Comparison of ENCODE assay signal across 17 cellular contexts in genomic region chr7:128841171-128841690, GRCh38. TPM values are rescaled to one million over a fixed set of nuclear protein-coding genes. Genes with fewer than 3 reads are reported as not detected.
A peak's percentile ranks its signal among the peaks of the same experiment; 100 is the strongest.
DNase-seq lines count a peak whose midpoint lies in the region; ATAC-seq, FAIRE-seq and TF ChIP-seq lines count a peak whose summit lies in the region.
"Had no signal": no experiment of that assay in that cellular context is flagged by ENCODE, and none has a peak within 500 bp of the region (broad histone marks: within the 10 kb centered on the region; RNA-seq: fewer than 3 reads in every experiment).

No MANE protein-coding gene starts in this region.

- H3K36me3 Mint-ChIP-seq in CD8-positive, alpha-beta memory T cell: no peaks in the 10 kb centered on the region
- no peaks in the 10 kb centered on the region for H3K36me3 Mint-ChIP-seq in activated T-helper 1 cell treated with anti-CD3 and anti-CD28 coated beads, Interleukin-12 subunit alpha, Interleukin-12 subunit beta, Interleukin-2, Interleukin-4 antibody, amounts not matched to agents 30 ng/mL and 10 ng/mL and 1 ng/mL, durations not matched to agents 14 hours and 24 hours and 36 hours (ENCODE audit: low read depth)

- CTCF ChIA-PET in CD8-positive, alpha-beta memory T cell (lab: Charles Lee): interaction anchor here (1.4 to 5.0 kb wide), 2 partner anchors 21 to 43 kb away, joined by 4 to 35 read pairs; partner anchors contain the start of gene ATP6V1F

- H3K4me1 ChIP-seq in cardiac muscle cell (ENCODE audit: low read depth) (no peaks in the 10 kb centered on the region), RWPE2 (ENCODE audit: insufficient read depth, poor library complexity, severe bottlenecking) (no peaks in the 10 kb centered on the region), kidney (ENCODE audit: control insufficient read depth in 1 of 2, insufficient read depth in 1 of 2, low read depth in 1 of 2, low read length in 2 of 2) (no peaks in the 10 kb centered on the region), upper lobe of right lung (no peaks in the 10 kb centered on the region)
- H3K4me1 ChIP-seq in CD8-positive, alpha-beta memory T cell (ENCODE audit: insufficient read depth, low read length): no peaks in the 10 kb centered on the region
- H3K4me1 ChIP-seq: HAP-1, upper lobe of left lung had no signal

- H3K4me3 ChIP-seq in cardiac muscle cell (no peak overlapping the region), RWPE2 (ENCODE audit: severe bottlenecking) (no peak overlapping the region), kidney (ENCODE audit: low read length in 2 of 2) (no peak overlapping the region), upper lobe of right lung (no peak overlapping the region), MG63 (no peak overlapping the region)
- H3K4me3 ChIP-seq in CD8-positive, alpha-beta memory T cell (ENCODE audit: low read length): no peak overlapping the region
- H3K4me3 ChIP-seq: dorsolateral prefrontal cortex, HAP-1, smooth muscle cell, upper lobe of left lung had no signal

- H3K9me3 Mint-ChIP-seq in CD8-positive, alpha-beta memory T cell: no peaks in the 10 kb centered on the region
- no peaks in the 10 kb centered on the region for H3K9me3 Mint-ChIP-seq in activated T-helper 1 cell treated with anti-CD3 and anti-CD28 coated beads, Interleukin-12 subunit alpha, Interleukin-12 subunit beta, Interleukin-2, Interleukin-4 antibody, amounts not matched to agents 30 ng/mL and 10 ng/mL and 1 ng/mL, durations not matched to agents 14 hours and 24 hours and 36 hours
- H3K9me3 Mint-ChIP-seq: activated naive CD4-positive, alpha-beta T cell treated with anti-CD3 and anti-CD28 coated beads for 36 hours had no signal

- intact Hi-C loops in left cardiac atrium (cut with DNase I): no loop called here
- intact Hi-C loops in kidney (cut with DNase I): no loop called here
- intact Hi-C loops in upper lobe of right lung (cut with DNase I): no loop called here
- intact Hi-C loops in activated T-helper 1 cell treated with anti-CD3 and anti-CD28 coated beads, Interleukin-12 subunit alpha, Interleukin-12 subunit beta, Interleukin-2, Interleukin-4 antibody, amounts not matched to agents 30 ng/mL and 10 ng/mL and 1 ng/mL, durations not matched to agents 14 hours and 24 hours and 36 hours (cut with micrococcal nuclease): no loop called here

- H3K9ac ChIP-seq in kidney (ENCODE audit: low read length in 2 of 2): no peak overlapping the region

- H3K27ac ChIP-seq in cardiac muscle cell (peak overlapping the region; percentile 26), RWPE2 (ENCODE audit: poor library complexity, severe bottlenecking) (no peak overlapping the region), kidney (ENCODE audit: low read depth in 2 of 2, low read length in 2 of 2) (no peak overlapping the region), upper lobe of right lung (no peak overlapping the region)
- H3K27ac ChIP-seq in CD8-positive, alpha-beta memory T cell (ENCODE audit: low read depth, low read length): no peak overlapping the region
- H3K27ac ChIP-seq: upper lobe of left lung had no signal

- peak overlapping the region in 1 of 7 donors; percentile 80 for H3K4me3 Mint-ChIP-seq in CD8-positive, alpha-beta memory T cell
- no peak overlapping the region for H3K4me3 Mint-ChIP-seq in activated T-helper 1 cell treated with anti-CD3 and anti-CD28 coated beads, Interleukin-12 subunit alpha, Interleukin-12 subunit beta, Interleukin-2, Interleukin-4 antibody, amounts not matched to agents 30 ng/mL and 10 ng/mL and 1 ng/mL, durations not matched to agents 14 hours and 24 hours and 36 hours
- H3K4me3 Mint-ChIP-seq: activated naive CD4-positive, alpha-beta T cell treated with anti-CD3 and anti-CD28 coated beads for 36 hours had no signal

- no peaks in the 10 kb centered on the region for H3K27me3 ChIP-seq in cardiac muscle cell
- no peaks in the 10 kb centered on the region for H3K27me3 ChIP-seq in RWPE2 (ENCODE audit: insufficient read depth, poor library complexity, severe bottlenecking)
- no peaks in the 10 kb centered on the region for H3K27me3 ChIP-seq in upper lobe of right lung
- no peaks in the 10 kb centered on the region for H3K27me3 ChIP-seq in CD8-positive, alpha-beta memory T cell (ENCODE audit: insufficient read depth, low read length, poor library complexity, severe bottlenecking)
- no peaks in the 10 kb centered on the region for H3K27me3 ChIP-seq in MG63
- H3K27me3 ChIP-seq: dorsolateral prefrontal cortex, upper lobe of left lung had no signal

- H3K27me3 Mint-ChIP-seq in CD8-positive, alpha-beta memory T cell: no peaks in the 10 kb centered on the region
- no peaks in the 10 kb centered on the region for H3K27me3 Mint-ChIP-seq in activated T-helper 1 cell treated with anti-CD3 and anti-CD28 coated beads, Interleukin-12 subunit alpha, Interleukin-12 subunit beta, Interleukin-2, Interleukin-4 antibody, amounts not matched to agents 30 ng/mL and 10 ng/mL and 1 ng/mL, durations not matched to agents 14 hours and 24 hours and 36 hours (ENCODE audit: insufficient read depth)

- H3K4me1 Mint-ChIP-seq in CD8-positive, alpha-beta memory T cell: peaks cover 0 to 1% (median 0%) of the 10 kb centered on the region in 3 donors
- H3K4me1 Mint-ChIP-seq in activated T-helper 1 cell treated with anti-CD3 and anti-CD28 coated beads, Interleukin-12 subunit alpha, Interleukin-12 subunit beta, Interleukin-2, Interleukin-4 antibody, amounts not matched to agents 30 ng/mL and 10 ng/mL and 1 ng/mL, durations not matched to agents 14 hours and 24 hours and 36 hours (ENCODE audit: low read depth): no peaks in the 10 kb centered on the region

- H3K36me3 ChIP-seq in cardiac muscle cell: peaks cover 96% of the 10 kb centered on the region
- no peaks in the 10 kb centered on the region for H3K36me3 ChIP-seq in RWPE2 (ENCODE audit: low read depth)
- H3K36me3 ChIP-seq in kidney (ENCODE audit: control insufficient read depth in 1 of 2, insufficient read depth in 2 of 2, low read length in 2 of 2): no peaks in the 10 kb centered on the region
- H3K36me3 ChIP-seq in upper lobe of right lung: no peaks in the 10 kb centered on the region
- no peaks in the 10 kb centered on the region for H3K36me3 ChIP-seq in CD8-positive, alpha-beta memory T cell (ENCODE audit: insufficient read depth, low read length)
- peaks cover 46% of the 10 kb centered on the region for H3K36me3 ChIP-seq in MG63
- H3K36me3 ChIP-seq: upper lobe of left lung had no signal

- ATAC-seq in left cardiac atrium: no peak
- no peak for ATAC-seq in RWPE2 (ENCODE audit: low read depth)
- no peak for ATAC-seq in upper lobe of right lung

- H3K9me3 ChIP-seq in cardiac muscle cell (ENCODE audit: low read depth) (no peaks in the 10 kb centered on the region), RWPE2 (ENCODE audit: severe bottlenecking) (no peaks in the 10 kb centered on the region), kidney (ENCODE audit: control insufficient read depth in 1 of 2, low read length in 2 of 2) (no peaks in the 10 kb centered on the region), upper lobe of right lung (no peaks in the 10 kb centered on the region), MG63 (no peaks in the 10 kb centered on the region)
- H3K9me3 ChIP-seq in CD8-positive, alpha-beta memory T cell (ENCODE audit: low read length): no peaks in the 10 kb centered on the region
- H3K9me3 ChIP-seq: HAP-1, upper lobe of left lung had no signal

- DNase-seq in cardiac muscle cell (ENCODE audit: low read depth in 1 of 2, low spot score in 1 of 2): no peak
- no peak for DNase-seq in left cardiac atrium
- peak; percentile 66 for DNase-seq in RWPE2 (ENCODE audit: low spot score)
- DNase-seq in kidney: peak; percentile 55
- DNase-seq in upper lobe of right lung: peak; percentile 63
- no peak for DNase-seq in CD8-positive, alpha-beta memory T cell
- DNase-seq in MG63: no peak
- no peak for DNase-seq in activated T-helper 1 cell treated with anti-CD3 and anti-CD28 coated beads, Interleukin-12 subunit alpha, Interleukin-12 subunit beta, Interleukin-2, Interleukin-4 antibody, amounts not matched to agents 30 ng/mL and 10 ng/mL and 1 ng/mL, durations not matched to agents 14 hours and 24 hours and 36 hours (ENCODE audit: low spot score)
- DNase-seq: GF-D8, NCI-H1694 treated with DMSO at 0.1 percent for 48 hours, NCI-H748 treated with DMSO at 0.1 percent for 48 hours, occipital lobe had no signal

- TF ChIP-seq CTCF in cardiac muscle cell (IDR thresholded peaks at IDR 0.05; ENCODE audit: low read depth, low read length) (no peak), RWPE2 (IDR thresholded peaks at IDR 0.05; ENCODE audit: poor library complexity, severe bottlenecking) (no peak), kidney (IDR thresholded peaks at IDR 0.05; ENCODE audit: borderline replicate concordance, extremely low read depth, insufficient read depth) (no peak), upper lobe of right lung (IDR thresholded peaks at IDR 0.05) (no peak)

- H3K27ac Mint-ChIP-seq in CD8-positive, alpha-beta memory T cell: no peak overlapping the region
- H3K27ac Mint-ChIP-seq in activated T-helper 1 cell treated with anti-CD3 and anti-CD28 coated beads, Interleukin-12 subunit alpha, Interleukin-12 subunit beta, Interleukin-2, Interleukin-4 antibody, amounts not matched to agents 30 ng/mL and 10 ng/mL and 1 ng/mL, durations not matched to agents 14 hours and 24 hours and 36 hours: no peak overlapping the region
- H3K27ac Mint-ChIP-seq: activated naive CD4-positive, alpha-beta T cell treated with anti-CD3 and anti-CD28 coated beads for 36 hours had no signal

- FAIRE-seq in kidney (lab: Jason Lieb, UNC): no peak

- POLR2A ChIA-PET in CD8-positive, alpha-beta memory T cell (lab: Charles Lee): no interaction called here

RNA-seq across cellular contexts. Expression of gene FLNC, which starts 11.0 kb away (rescaled TPM):
- total RNA-seq in cardiac muscle cell (500 and 516 TPM in 2 replicates), left cardiac atrium (100 to 1,000 TPM; 226 to 257 TPM), kidney (12.2 TPM), upper lobe of right lung (7.7 TPM)
- polyA plus RNA-seq in cardiac muscle cell (194 and 196 TPM in 2 replicates), kidney (ENCODE audit: insufficient read depth, low read depth, low replicate concordance) (2.8 TPM)
- not detected for total RNA-seq in CD8-positive, alpha-beta memory T cell
- not detected for polyA plus RNA-seq in CD8-positive, alpha-beta memory T cell
- 71.1 and 93.1 TPM in 2 replicates for total RNA-seq in MG63 (2014; rRNA removed; shearing (Covaris generic); ENCODE audit: low replicate concordance)
- 0.03 and 0.07 TPM in 2 replicates for total RNA-seq in activated T-helper 1 cell treated with anti-CD3 and anti-CD28 coated beads, Interleukin-12 subunit alpha, Interleukin-12 subunit beta, Interleukin-2, Interleukin-4 antibody, amounts not matched to agents 30 ng/mL and 10 ng/mL and 1 ng/mL, durations not matched to agents 14 hours and 24 hours and 36 hours

RNA-seq across cellular contexts. Expression of gene ATP6V1F, which starts 21.4 kb away (rescaled TPM):
- total RNA-seq in cardiac muscle cell (113 and 164 TPM in 2 replicates), left cardiac atrium (100 to 1,000 TPM; 117 to 119 TPM), kidney (161 TPM), upper lobe of right lung (180 TPM)
- polyA plus RNA-seq in cardiac muscle cell (284 and 330 TPM in 2 replicates), kidney (ENCODE audit: insufficient read depth, low read depth, low replicate concordance) (684 TPM)
- 100 to 1,000 TPM; 145 to 147 TPM for total RNA-seq in CD8-positive, alpha-beta memory T cell
- 295 TPM for polyA plus RNA-seq in CD8-positive, alpha-beta memory T cell
- total RNA-seq in MG63 (2014; rRNA removed; shearing (Covaris generic); ENCODE audit: low replicate concordance): 83.6 and 97.0 TPM in 2 replicates
- 131 and 134 TPM in 2 replicates for total RNA-seq in activated T-helper 1 cell treated with anti-CD3 and anti-CD28 coated beads, Interleukin-12 subunit alpha, Interleukin-12 subunit beta, Interleukin-2, Interleukin-4 antibody, amounts not matched to agents 30 ng/mL and 10 ng/mL and 1 ng/mL, durations not matched to agents 14 hours and 24 hours and 36 hours

RNA-seq across cellular contexts. Expression of gene CCDC136, which starts 49.5 kb away (rescaled TPM):
- total RNA-seq in cardiac muscle cell (12.6 and 26.4 TPM in 2 replicates), left cardiac atrium (1 to 10 TPM; 2.9 to 7.2 TPM), kidney (4.2 TPM), upper lobe of right lung (3.1 TPM)
- polyA plus RNA-seq in cardiac muscle cell (10.7 and 14.9 TPM in 2 replicates), kidney (ENCODE audit: insufficient read depth, low read depth, low replicate concordance) (1.4 TPM)
- 1 to 10 TPM; 8.7 to 9.0 TPM for total RNA-seq in CD8-positive, alpha-beta memory T cell
- polyA plus RNA-seq in CD8-positive, alpha-beta memory T cell: 2.6 TPM
- 0.53 TPM in 1 of 2 replicates, not detected in the other for total RNA-seq in MG63 (2014; rRNA removed; shearing (Covaris generic); ENCODE audit: low replicate concordance)
- 10.0 and 11.1 TPM in 2 replicates for total RNA-seq in activated T-helper 1 cell treated with anti-CD3 and anti-CD28 coated beads, Interleukin-12 subunit alpha, Interleukin-12 subunit beta, Interleukin-2, Interleukin-4 antibody, amounts not matched to agents 30 ng/mL and 10 ng/mL and 1 ng/mL, durations not matched to agents 14 hours and 24 hours and 36 hours

Comparison
In these comparisons a context has a peak if more than half of its experiments do, and no peak if none do; other contexts are left out.
1. DNase-seq: peak in RWPE2 (single experiment), kidney (single experiment) and upper lobe of right lung (single experiment); none in cardiac muscle cell (0 of 2), left cardiac atrium (single experiment), CD8-positive, alpha-beta memory T cell (0 of 5), MG63 (single experiment) and activated T-helper 1 cell treated with anti-CD3 and anti-CD28 coated beads, Interleukin-12 subunit alpha, Interleukin-12 subunit beta, Interleukin-2, Interleukin-4 antibody, amounts not matched to agents 30 ng/mL and 10 ng/mL and 1 ng/mL, durations not matched to agents 14 hours and 24 hours and 36 hours (single experiment).